ENCODE assay signal across 2 cellular contexts in the genomic region with DNA sequence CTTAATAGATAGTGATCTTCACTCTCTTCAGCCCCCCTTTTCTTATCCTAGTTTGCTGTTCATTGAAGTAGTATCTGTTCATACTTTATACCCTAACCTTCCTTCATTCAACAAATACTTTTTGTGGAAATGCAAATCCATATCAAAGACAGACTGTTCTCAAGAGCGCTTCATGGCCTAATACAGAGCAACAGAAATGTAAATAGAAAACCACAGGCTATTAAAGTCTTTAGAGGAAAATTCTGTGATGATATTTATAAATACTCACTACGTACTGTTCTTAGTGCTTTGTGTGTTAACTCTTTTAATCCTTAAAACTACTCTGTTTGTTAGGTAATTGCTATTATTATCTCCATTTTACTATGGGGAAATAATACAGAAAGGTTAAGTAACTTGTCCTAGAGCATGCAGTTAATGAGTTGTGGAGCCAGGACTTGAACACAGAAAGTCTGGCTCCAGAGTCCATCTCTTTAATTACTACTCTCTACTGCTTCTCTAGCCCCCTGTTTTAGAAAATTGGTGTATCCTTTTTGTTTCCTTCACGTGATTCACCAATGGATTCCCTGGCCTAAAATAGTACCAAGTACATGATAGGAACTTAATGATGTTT.
TF ChIP-seq lines count a peak whose summit lies in the region.

No MANE protein-coding gene starts in this region.

TF ChIP-seq in HepG2, 621 proteins besides CTCF, POLR2A, EP300 and RAD21:
- TF ChIP-seq CEBPB (IDR thresholded peaks at IDR 0.05; ENCODE audit: borderline replicate concordance, low read depth, low read length) (peak; percentile 61; the same call in 1 of the 2 replicates), ZNF468 (CRISPR knock-in tag; IDR thresholded peaks at IDR 0.05) (no peak)
TF ChIP-seq in HepG2: peak in this region for 1.

TF ChIP-seq in liver, 16 proteins besides CTCF, POLR2A, EP300 and RAD21:
- TF ChIP-seq HNF4A (conservative IDR thresholded peaks at IDR 0.05) = peak; percentile 13 to 63
- no peak for TF ChIP-seq YY1 (IDR thresholded peaks at IDR 0.05)
- TF ChIP-seq HNF4G (IDR thresholded peaks at IDR 0.05) = peak; percentile 21
- TF ChIP-seq SP1 (IDR thresholded peaks at IDR 0.05) = peak; percentile 35
